In genomic region chr16:69116911-69117310, GRCh38 we compare ENCODE assay signal across 1 cellular context.
TF ChIP-seq lines count a peak whose summit lies in the region.

No MANE protein-coding gene starts in this region.

TF ChIP-seq in GM23338, 12 proteins besides CTCF, POLR2A, EP300 and RAD21:
- no peak for TF ChIP-seq ZNF462 (CRISPR knock-in tag; IDR thresholded peaks at IDR 0.05)
- no peak for TF ChIP-seq STAT1 (IDR thresholded peaks at IDR 0.05; ENCODE audit: unreplicated experiment)
- TF ChIP-seq POLR2AphosphoS5 (IDR thresholded peaks at IDR 0.05; ENCODE audit: low read depth), result no peak
- TF ChIP-seq ZNF331 (CRISPR knock-in tag; IDR thresholded peaks at IDR 0.05; ENCODE audit: low read depth), result no peak
- no peak for TF ChIP-seq NANOG (IDR thresholded peaks at IDR 0.05; ENCODE audit: borderline replicate concordance)
- no peak for TF ChIP-seq EZH2phosphoT487 (IDR thresholded peaks at IDR 0.05; ENCODE audit: unreplicated experiment)
- TF ChIP-seq REST (IDR thresholded peaks at IDR 0.05; ENCODE audit: unreplicated experiment), result no peak
- TF ChIP-seq EZH2 (IDR thresholded peaks at IDR 0.05; ENCODE audit: low read depth, unreplicated experiment), result no peak
- no peak for TF ChIP-seq JUNB (IDR thresholded peaks at IDR 0.05; ENCODE audit: unreplicated experiment)
- no peak for TF ChIP-seq ETS1 (IDR thresholded peaks at IDR 0.05)
- TF ChIP-seq CREB1 (CRISPR knock-in tag; IDR thresholded peaks at IDR 0.05; ENCODE audit: low read depth), result no peak
- no peak for TF ChIP-seq ZNF114 (CRISPR knock-in tag; IDR thresholded peaks at IDR 0.05)
